In genomic region chr9:93908591-93909241, GRCh38 we compare ENCODE assay signal across 14 cellular contexts. TPM values are rescaled to one million over a fixed set of nuclear protein-coding genes. Genes with fewer than 3 reads are reported as not detected.
A peak's percentile ranks its signal among the peaks of the same experiment; 100 is the strongest.
DNase-seq lines count a peak whose midpoint lies in the region; ATAC-seq and FAIRE-seq lines count a peak whose summit lies in the region.
"Had no signal": no experiment of that assay in that cellular context is flagged by ENCODE, and none has a peak within 500 bp of the region (broad histone marks: within the 10 kb centered on the region; RNA-seq: fewer than 3 reads in every experiment).

No MANE protein-coding gene starts in this region.

- no peak overlapping the region for H3K27ac Mint-ChIP-seq in activated naive CD4-positive, alpha-beta T cell treated with anti-CD3 and anti-CD28 coated beads for 36 hours
- H3K27ac Mint-ChIP-seq in activated naive CD8-positive, alpha-beta T cell treated with anti-CD3 and anti-CD28 coated beads for 36 hours, result no peak overlapping the region
- H3K27ac Mint-ChIP-seq in stimulated activated effector memory CD8-positive, alpha-beta T cell treated with anti-CD3 and anti-CD28 coated beads, Interleukin-12 subunit alpha, Interleukin-12 subunit beta, amount 100 ng/mL, for 72 hours, result no peak overlapping the region
- H3K27ac Mint-ChIP-seq: T-helper 17 cell had no signal

- H3K9me3 ChIP-seq in small intestine (ENCODE audit: control insufficient read depth, low read depth), result no peaks in the 10 kb centered on the region
- H3K9me3 ChIP-seq: HAP-1 had no signal

- H3K4me3 Mint-ChIP-seq in activated naive CD4-positive, alpha-beta T cell treated with anti-CD3 and anti-CD28 coated beads for 36 hours, result no peak overlapping the region
- no peak overlapping the region for H3K4me3 Mint-ChIP-seq in activated naive CD8-positive, alpha-beta T cell treated with anti-CD3 and anti-CD28 coated beads for 36 hours
- no peak overlapping the region for H3K4me3 Mint-ChIP-seq in stimulated activated effector memory CD8-positive, alpha-beta T cell treated with anti-CD3 and anti-CD28 coated beads, Interleukin-12 subunit alpha, Interleukin-12 subunit beta, amount 100 ng/mL, for 72 hours
- H3K4me3 Mint-ChIP-seq: T-helper 17 cell had no signal

- intact Hi-C loops in activated naive CD4-positive, alpha-beta T cell treated with anti-CD3 and anti-CD28 coated beads for 36 hours (cut with micrococcal nuclease), result loop anchor here (2.0 kb wide), 1 partner anchor 82 kb away; no protein-coding TSS in a partner anchor

- no peaks in the 10 kb centered on the region for H3K9me3 Mint-ChIP-seq in activated naive CD4-positive, alpha-beta T cell treated with anti-CD3 and anti-CD28 coated beads for 36 hours
- H3K9me3 Mint-ChIP-seq in activated naive CD8-positive, alpha-beta T cell treated with anti-CD3 and anti-CD28 coated beads for 36 hours, result no peaks in the 10 kb centered on the region
- no peaks in the 10 kb centered on the region for H3K9me3 Mint-ChIP-seq in stimulated activated effector memory CD8-positive, alpha-beta T cell treated with anti-CD3 and anti-CD28 coated beads, Interleukin-12 subunit alpha, Interleukin-12 subunit beta, amount 100 ng/mL, for 72 hours

- H3K27me3 Mint-ChIP-seq in activated naive CD4-positive, alpha-beta T cell treated with anti-CD3 and anti-CD28 coated beads for 36 hours (ENCODE audit: low read depth), result no peaks in the 10 kb centered on the region
- peaks cover 14% of the 10 kb centered on the region for H3K27me3 Mint-ChIP-seq in activated naive CD8-positive, alpha-beta T cell treated with anti-CD3 and anti-CD28 coated beads for 36 hours

- no peak overlapping the region for H3K4me3 ChIP-seq in small intestine (ENCODE audit: low read depth in 1 of 2, low read length in 2 of 2)
- H3K4me3 ChIP-seq: HAP-1 had no signal

- WGBS in small intestine, 3 donors, result 33 to 45% (median 39%) methylated on average over 15 of the region's 15 CpGs

- FAIRE-seq in small intestine (lab: Jason Lieb, UNC), result no peak
- FAIRE-seq: GM19239 had no signal

- no peak overlapping the region for H3K27ac ChIP-seq in small intestine (ENCODE audit: low read depth in 1 of 2, low read length in 1 of 2)

- H3K36me3 ChIP-seq in small intestine (ENCODE audit: control insufficient read depth in 2 of 2, insufficient read depth in 2 of 2, low read length in 2 of 2), result no peaks in the 10 kb centered on the region
- H3K36me3 ChIP-seq: HAP-1 had no signal

- no peaks in the 10 kb centered on the region for H3K36me3 Mint-ChIP-seq in activated naive CD4-positive, alpha-beta T cell treated with anti-CD3 and anti-CD28 coated beads for 36 hours (ENCODE audit: low read depth)
- no peaks in the 10 kb centered on the region for H3K36me3 Mint-ChIP-seq in activated naive CD8-positive, alpha-beta T cell treated with anti-CD3 and anti-CD28 coated beads for 36 hours
- H3K36me3 Mint-ChIP-seq in stimulated activated effector memory CD8-positive, alpha-beta T cell treated with anti-CD3 and anti-CD28 coated beads, Interleukin-12 subunit alpha, Interleukin-12 subunit beta, amount 100 ng/mL, for 72 hours, result no peaks in the 10 kb centered on the region

- CTCF ChIA-PET in activated naive CD4-positive, alpha-beta T cell treated with anti-CD3 and anti-CD28 coated beads for 36 hours (lab: Charles Lee), result interaction anchor here (0.6 to 1.0 kb wide), 3 partner anchors 39 to 83 kb away, joined by 4 to 5 read pairs (median 4); no protein-coding TSS in a partner anchor

- no peaks in the 10 kb centered on the region for H3K27me3 ChIP-seq in small intestine (ENCODE audit: control insufficient read depth in 2 of 2, insufficient read depth in 2 of 2, low read length in 2 of 2)

- no peaks in the 10 kb centered on the region for H3K4me1 ChIP-seq in small intestine (ENCODE audit: control insufficient read depth in 2 of 2, insufficient read depth in 1 of 2, low read depth in 1 of 2, low read length in 1 of 2)

- peak; percentile 23 for DNase-seq in activated naive CD4-positive, alpha-beta T cell treated with anti-CD3 and anti-CD28 coated beads for 36 hours
- no peak for DNase-seq in activated naive CD4-positive, alpha-beta T cell (lab: John Stamatoyannopoulos, UW)
- peak; percentile 67 for DNase-seq in NCI-H146 (lab: John Stamatoyannopoulos, UW)
- peak; percentile 11 for DNase-seq in activated naive CD8-positive, alpha-beta T cell treated with anti-CD3 and anti-CD28 coated beads for 36 hours
- DNase-seq in stimulated activated effector memory CD8-positive, alpha-beta T cell treated with anti-CD3 and anti-CD28 coated beads, Interleukin-12 subunit alpha, Interleukin-12 subunit beta, amount 100 ng/mL, for 72 hours (ENCODE audit: low spot score in 2 of 2), result no peak
- no peak for DNase-seq in small intestine
- no peak for DNase-seq in effector CD8-positive, alpha-beta T cell (lab: John Stamatoyannopoulos, UW)
- DNase-seq: foreskin melanocyte, T-helper 17 cell had no signal

- peaks cover 5% of the 10 kb centered on the region for H3K4me1 Mint-ChIP-seq in activated naive CD4-positive, alpha-beta T cell treated with anti-CD3 and anti-CD28 coated beads for 36 hours (ENCODE audit: low read depth)
- peaks cover 5% of the 10 kb centered on the region for H3K4me1 Mint-ChIP-seq in activated naive CD8-positive, alpha-beta T cell treated with anti-CD3 and anti-CD28 coated beads for 36 hours
- H3K4me1 Mint-ChIP-seq in stimulated activated effector memory CD8-positive, alpha-beta T cell treated with anti-CD3 and anti-CD28 coated beads, Interleukin-12 subunit alpha, Interleukin-12 subunit beta, amount 100 ng/mL, for 72 hours, result no peaks in the 10 kb centered on the region
- H3K4me1 Mint-ChIP-seq: T-helper 17 cell had no signal

- peak; percentile 20 for ATAC-seq in stimulated activated effector memory CD8-positive, alpha-beta T cell treated with anti-CD3 and anti-CD28 coated beads, Interleukin-12 subunit alpha, Interleukin-12 subunit beta, amount 100 ng/mL, for 72 hours
- no peak for ATAC-seq in GM18870 (IDR thresholded peaks at IDR 0.05; ENCODE audit: unreplicated experiment)
- ATAC-seq: T-helper 17 cell had no signal

RNA-seq across cellular contexts. Expression of gene BARX1, which starts 46.4 kb away (rescaled TPM):
- under 1 TPM; 0.17 to 0.21 TPM for total RNA-seq in activated naive CD4-positive, alpha-beta T cell treated with anti-CD3 and anti-CD28 coated beads for 36 hours
- 1 to 10 TPM; 2.9 to 3.8 TPM for total RNA-seq in activated naive CD8-positive, alpha-beta T cell treated with anti-CD3 and anti-CD28 coated beads for 36 hours
- under 1 TPM in 1 of 3 donors, not detected in 2; 0.39 TPM for polyA plus RNA-seq in small intestine
- total RNA-seq: T-helper 17 cell had no signal
- polyA plus RNA-seq: BJ, neural cell had no signal

Comparison
In these comparisons a context has a peak if more than half of its experiments do, and no peak if none do; other contexts are left out.
1. DNase-seq: peak in activated naive CD4-positive, alpha-beta T cell treated with anti-CD3 and anti-CD28 coated beads for 36 hours (single experiment), NCI-H146 (single experiment) and activated naive CD8-positive, alpha-beta T cell treated with anti-CD3 and anti-CD28 coated beads for 36 hours (single experiment); none in activated naive CD4-positive, alpha-beta T cell (0 of 4), stimulated activated effector memory CD8-positive, alpha-beta T cell treated with anti-CD3 and anti-CD28 coated beads, Interleukin-12 subunit alpha, Interleukin-12 subunit beta, amount 100 ng/mL, for 72 hours (0 of 2), small intestine (single experiment) and effector CD8-positive, alpha-beta T cell (single experiment).